Comparison of ENCODE assay signal across 28 cellular contexts in the genomic region with DNA sequence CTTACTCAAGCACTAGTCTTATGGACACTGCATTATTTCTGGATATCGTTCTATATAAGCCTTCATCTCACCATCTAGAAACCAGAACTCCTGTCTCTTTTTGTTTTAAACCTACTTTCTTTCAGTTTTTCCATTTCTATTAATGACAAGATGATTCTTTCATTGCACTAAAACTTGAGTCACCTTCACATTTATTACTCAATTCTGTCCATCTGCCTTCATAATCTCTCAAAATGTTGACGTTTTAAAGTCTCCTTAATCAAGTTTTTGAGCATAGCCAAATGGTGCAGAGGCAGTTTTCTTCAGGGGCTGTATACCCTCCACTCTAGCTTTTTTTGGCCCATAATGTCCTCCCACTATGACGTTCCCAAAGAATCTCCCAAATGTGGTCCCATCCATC. TPM values are rescaled to one million over a fixed set of nuclear protein-coding genes. Genes with fewer than 3 reads are reported as not detected.
DNase-seq lines count a peak whose midpoint lies in the region; ATAC-seq and TF ChIP-seq lines count a peak whose summit lies in the region.
"Had no signal": no experiment of that assay in that cellular context is flagged by ENCODE, and none has a peak within 500 bp of the region (broad histone marks: within the 10 kb centered on the region; RNA-seq: fewer than 3 reads in every experiment).

No MANE protein-coding gene starts in this region.

- POLR2A ChIA-PET in SK-N-SH (lab: Yijun Ruan, JAX): no interaction called here
- POLR2A ChIA-PET in IMR-90 (lab: Charles Lee; ENCODE audit: unreplicated experiment): interaction anchor here (0.9 kb wide), 1 partner anchor 12 kb away, joined by 3 read pairs; no protein-coding TSS in a partner anchor

- no peak overlapping the region for H3K4me3 ChIP-seq in SK-N-SH (ENCODE audit: low read depth in 2 of 2, low read length in 1 of 2)
- H3K4me3 ChIP-seq in ACC112 (ENCODE audit: low read depth, low read length): no peak overlapping the region
- no peak overlapping the region for H3K4me3 ChIP-seq in IMR-90 (ENCODE audit: insufficient read depth, low read depth, low read length)
- H3K4me3 ChIP-seq in adipocyte (ENCODE audit: low read length): peak overlapping the region; percentile 9
- H3K4me3 ChIP-seq: BLaER1, GM23338, HAP-1 had no signal

- peaks cover 9% of the 10 kb centered on the region for H3F3A ChIP-seq in SK-N-SH (replicated peaks; ENCODE audit: insufficient read depth)

- H3K4me1 ChIP-seq in SK-N-SH (ENCODE audit: control insufficient read depth in 1 of 2, insufficient read depth in 2 of 2, low read depth in 1 of 2, low read length in 1 of 2) (peaks cover 0 to 10% of the 10 kb centered on the region in 2 experiments; a peak in 2 of 4 replicates), ACC112 (ENCODE audit: control insufficient read depth, insufficient read depth, low read length, unreplicated experiment) (peaks cover 34% of the 10 kb centered on the region), IMR-90 (ENCODE audit: control insufficient read depth, insufficient read depth, low read length) (peaks cover 4% of the 10 kb centered on the region), adipocyte (ENCODE audit: control insufficient read depth, insufficient read depth, low read length) (peaks cover 39% of the 10 kb centered on the region)

- no peak overlapping the region for H3K4me2 ChIP-seq in SK-N-SH
- peak overlapping the region; percentile 86; the same call in 1 of the 2 replicates for H3K4me2 ChIP-seq in IMR-90 (ENCODE audit: low read depth, low read length)
- H3K4me2 ChIP-seq: BLaER1, GM23338, KMS-11 had no signal

- WGBS in SK-N-SH (ENCODE audit: low lambda C conversion rate): 94% methylated on average over 3 of the region's 3 CpGs
- WGBS in IMR-90 (ENCODE audit: extremely low coverage in 2 of 2, insufficient read length in 1 of 2), 2 experiments: 100% methylated on average over 1 of the region's 3 CpGs; no CpG with 5 or more reads in 1 of the 2 experiments

- H3K9me3 ChIP-seq in SK-N-SH: peaks cover 8% of the 10 kb centered on the region
- no peaks in the 10 kb centered on the region for H3K9me3 ChIP-seq in IMR-90 (ENCODE audit: control insufficient read depth, insufficient read depth, low read length)
- H3K9me3 ChIP-seq in adipocyte (ENCODE audit: control insufficient read depth, low read length): no peaks in the 10 kb centered on the region
- H3K9me3 ChIP-seq: HAP-1 had no signal

- H3K79me2 ChIP-seq in SK-N-SH (ENCODE audit: insufficient read depth): peaks cover 87% of the 10 kb centered on the region
- H3K79me2 ChIP-seq in ACC112 (ENCODE audit: control insufficient read depth, insufficient read depth, low read length, unreplicated experiment): peaks cover 59% of the 10 kb centered on the region

- H3K27ac ChIP-seq in SK-N-SH (ENCODE audit: low read depth in 2 of 2, low read length in 1 of 2) (peak overlapping the region; percentile 9 to 23; a peak in 1 of 4 replicates), ACC112 (ENCODE audit: low read depth, low read length) (peak overlapping the region; percentile 12; the same call in 1 of the 2 replicates), IMR-90 (ENCODE audit: insufficient read depth, low read length) (peak overlapping the region; percentile 33; the same call in 1 of the 2 replicates)
- H3K27ac ChIP-seq: 22Rv1, BLaER1, KMS-11 had no signal

- TF ChIP-seq EP300 in SK-N-SH (IDR thresholded peaks at IDR 0.05; ENCODE audit: borderline replicate concordance in 1 of 2, low read depth in 1 of 2, low read length in 1 of 2): no peak

- peaks cover 14 to 49% of the 10 kb centered on the region in 2 experiments for H3K79me1 ChIP-seq in IMR-90 (ENCODE audit: low read depth in 1 of 2, low read length in 2 of 2)

- no peaks in the 10 kb centered on the region for H3K9me2 ChIP-seq in SK-N-SH

- H3K9ac ChIP-seq in SK-N-SH (no peak overlapping the region), IMR-90 (ENCODE audit: low read depth, low read length) (no peak overlapping the region), adipocyte (ENCODE audit: low read length) (no peak overlapping the region)
- H3K9ac ChIP-seq: BLaER1, KMS-11 had no signal

- no TSS peak for BruUV-seq in IMR-90 (replicated peaks; lab: Mats Ljungman, UMichigan)

- DNase-seq in SK-N-SH: no peak
- DNase-seq in IMR-90: no peak
- DNase-seq in adipocyte (ENCODE audit: low read depth): no peak
- no peak for DNase-seq in effector CD8-positive, alpha-beta T cell (lab: John Stamatoyannopoulos, UW)
- no peak for DNase-seq in kidney tubule cell (ENCODE audit: low spot score)
- DNase-seq: ACHN; CD4-positive, alpha-beta memory T cell; COR-L47; DMS53; NCI-H1092; NCI-H1417 treated with DMSO at 0.1 percent for 48 hours; NCI-H1694 treated with DMSO at 0.1 percent for 48 hours; NCI-H2081 treated with DMSO at 0.1 percent for 48 hours; NCI-H2171; NCI-H226; NCI-H510A; NCI-H69; SHP77 treated with DMSO at 0.1 percent for 48 hours had no signal

- H3K27me3 ChIP-seq in SK-N-SH (ENCODE audit: insufficient read depth): no peaks in the 10 kb centered on the region
- no peaks in the 10 kb centered on the region for H3K27me3 ChIP-seq in ACC112 (ENCODE audit: insufficient read depth, low read length)
- H3K27me3 ChIP-seq in IMR-90 (ENCODE audit: control insufficient read depth, insufficient read depth, low read length): no peaks in the 10 kb centered on the region
- H3K27me3 ChIP-seq in adipocyte (replicated peaks; ENCODE audit: control insufficient read depth, insufficient read depth, low read length): no peaks in the 10 kb centered on the region
- H3K27me3 ChIP-seq: BLaER1 had no signal

- dilution Hi-C loops in IMR-90 (cut with HindIII; ENCODE audit: low sequenced_read_pairs, unreplicated experiment): no loop called here

- H3K9me1 ChIP-seq in IMR-90 (ENCODE audit: insufficient read depth, low read length): peaks cover 3% of the 10 kb centered on the region; the same call in 1 of the 2 replicates

- H4K5ac ChIP-seq in IMR-90 (ENCODE audit: low read depth, low read length): peak overlapping the region; percentile 39; the same call in 1 of the 2 replicates

- H3K14ac ChIP-seq in IMR-90 (replicated peaks; ENCODE audit: low read depth, low read length): no peak overlapping the region

- no peak for TF ChIP-seq RAD21 in SK-N-SH (IDR thresholded peaks at IDR 0.05; ENCODE audit: low read length)
- no peak for TF ChIP-seq RAD21 in IMR-90 (IDR thresholded peaks at IDR 0.05; ENCODE audit: low read length)

- no peak overlapping the region for H3K4ac ChIP-seq in IMR-90 (ENCODE audit: low read depth, low read length)

- H2AK5ac ChIP-seq in IMR-90 (ENCODE audit: low read depth, low read length): no peak overlapping the region

- H2BK120ac ChIP-seq in IMR-90 (ENCODE audit: low read depth, low read length): no peak overlapping the region

- no peaks in the 10 kb centered on the region for H4K20me1 ChIP-seq in SK-N-SH (ENCODE audit: insufficient read depth)
- peaks cover 8% of the 10 kb centered on the region; the same call in 1 of the 2 replicates for H4K20me1 ChIP-seq in IMR-90 (ENCODE audit: insufficient read depth, low read length)

- no peak for ATAC-seq in SK-N-SH treated with all-trans-retinoic acid at 6 μM for 48 hours
- ATAC-seq in IMR-90 (ENCODE audit: low read depth): no peak
- no peak for ATAC-seq in GM21381 (IDR thresholded peaks at IDR 0.05; ENCODE audit: unreplicated experiment)
- ATAC-seq: GM23338, Panc1 had no signal

- peak overlapping the region; percentile 14; the same call in 1 of the 2 replicates for H2BK20ac ChIP-seq in IMR-90 (ENCODE audit: low read depth, low read length)

- peak overlapping the region; percentile 16; the same call in 1 of the 3 replicates for H2BK15ac ChIP-seq in IMR-90 (ENCODE audit: low read depth, low read length)

- H2AFZ ChIP-seq in SK-N-SH (ENCODE audit: low read depth) (no peak overlapping the region), ACC112 (ENCODE audit: low read length, unreplicated experiment) (no peak overlapping the region), IMR-90 (replicated peaks; ENCODE audit: low read length, poor library complexity) (no peak overlapping the region)
- H2AFZ ChIP-seq: GM23338 had no signal

- intact Hi-C loops in IMR-90 (cut with micrococcal nuclease): no loop called here

- TF ChIP-seq CTCF in SK-N-SH (IDR thresholded peaks at IDR 0.05): no peak
- TF ChIP-seq CTCF in IMR-90 (conservative IDR thresholded peaks at IDR 0.05; ENCODE audit: low read depth, low read length): no peak

- no peak overlapping the region for H4K91ac ChIP-seq in IMR-90 (ENCODE audit: insufficient read depth, low read depth, low read length)

- peak overlapping the region; percentile 86; the same call in 1 of the 2 replicates for H3K18ac ChIP-seq in IMR-90 (ENCODE audit: low read depth, low read length)

- H3K56ac ChIP-seq in IMR-90 (ENCODE audit: extremely low read depth, insufficient read depth, low read length): no peak overlapping the region

- H2AK9ac ChIP-seq in IMR-90 (replicated peaks; ENCODE audit: low read depth, low read length, poor library complexity): no peak overlapping the region

- no peak overlapping the region; a peak in 1 of 4 replicates for H4K8ac ChIP-seq in IMR-90 (ENCODE audit: low read depth in 2 of 2, low read length in 2 of 2)

- CTCF ChIA-PET in SK-N-SH (lab: Yijun Ruan, JAX): interaction anchor here (0.9 to 2.8 kb wide), 2 partner anchors 10 to 12 kb away, joined by 3 to 9 read pairs; no protein-coding TSS in a partner anchor
- CTCF ChIA-PET in IMR-90 (lab: Yijun Ruan, JAX): no interaction called here

- peaks cover 8 to 11% of the 10 kb centered on the region in 2 experiments for H3K36me3 ChIP-seq in SK-N-SH (replicated peaks in 1 of 2; ENCODE audit: control insufficient read depth in 1 of 2, insufficient read depth in 2 of 2, low read length in 1 of 2)
- H3K36me3 ChIP-seq in ACC112 (ENCODE audit: insufficient read depth, low read length): peaks cover 9% of the 10 kb centered on the region; the same call in 1 of the 2 replicates
- H3K36me3 ChIP-seq in IMR-90 (ENCODE audit: control insufficient read depth, insufficient read depth, low read length): peaks cover 7% of the 10 kb centered on the region
- H3K36me3 ChIP-seq in adipocyte (ENCODE audit: control insufficient read depth, insufficient read depth, low read length, severe bottlenecking): peaks cover 9% of the 10 kb centered on the region

- peak overlapping the region; percentile 94 for H2BK5ac ChIP-seq in IMR-90 (ENCODE audit: low read depth, low read length, poor library complexity, severe bottlenecking)

- in situ Hi-C loops in IMR-90 (cut with MboI; ENCODE audit: low sequenced_read_pairs): no loop called here

- no peak for TF ChIP-seq POLR2A in IMR-90 (IDR thresholded peaks at IDR 0.05; ENCODE audit: low read depth, low read length)

- 0 out of 2 replicates have a peak overlapping the region, but pooled peaks have one; percentile 29 for H3K23ac ChIP-seq in IMR-90 (ENCODE audit: low read depth, low read length)

RNA-seq across cellular contexts. Expression of gene STAM, which starts 17.6 kb away (rescaled TPM):
- 19.1 and 23.9 TPM in 2 replicates for polyA plus RNA-seq in SK-N-SH (2012; rRNA removed)
- polyA plus RNA-seq in SK-N-SH (2012; cell fraction: cytosol; rRNA removed): 19.9 and 21.8 TPM in 2 replicates
- 16.4 and 22.2 TPM in 2 replicates for polyA plus RNA-seq in SK-N-SH (2012; cell fraction: nucleus; rRNA removed)
- total RNA-seq in IMR-90 (2012; rRNA removed): 22.9 and 31.9 TPM in 2 replicates
- 23.3 and 24.6 TPM in 2 replicates for polyA plus RNA-seq in IMR-90 (2012; rRNA removed)
- 9.1 and 9.3 TPM in 2 replicates for polyA plus RNA-seq in IMR-90 (2012; cell fraction: cytosol; rRNA removed)
- polyA plus RNA-seq in IMR-90 (2012; cell fraction: nucleus; rRNA removed; ENCODE audit: low replicate concordance): 10.0 and 25.1 TPM in 2 replicates

RNA-seq across cellular contexts. Expression of gene HACD1, which starts 44.3 kb away (rescaled TPM):
- polyA plus RNA-seq in SK-N-SH (2012; rRNA removed) (23.9 and 31.7 TPM in 2 replicates), IMR-90 (2012; rRNA removed) (17.8 and 24.9 TPM in 2 replicates)
- 31.7 and 47.3 TPM in 2 replicates for polyA plus RNA-seq in SK-N-SH (2012; cell fraction: cytosol; rRNA removed)
- 21.4 and 30.2 TPM in 2 replicates for polyA plus RNA-seq in SK-N-SH (2012; cell fraction: nucleus; rRNA removed)
- total RNA-seq in IMR-90 (2012; rRNA removed): 10.0 and 23.6 TPM in 2 replicates
- 10.3 and 14.4 TPM in 2 replicates for polyA plus RNA-seq in IMR-90 (2012; cell fraction: cytosol; rRNA removed)
- polyA plus RNA-seq in IMR-90 (2012; cell fraction: nucleus; rRNA removed; ENCODE audit: low replicate concordance): 7.9 and 16.2 TPM in 2 replicates
- total RNA-seq: OCI-LY7 had no signal
